Comparison of ENCODE assay signal across 8 cellular contexts in the genomic region with DNA sequence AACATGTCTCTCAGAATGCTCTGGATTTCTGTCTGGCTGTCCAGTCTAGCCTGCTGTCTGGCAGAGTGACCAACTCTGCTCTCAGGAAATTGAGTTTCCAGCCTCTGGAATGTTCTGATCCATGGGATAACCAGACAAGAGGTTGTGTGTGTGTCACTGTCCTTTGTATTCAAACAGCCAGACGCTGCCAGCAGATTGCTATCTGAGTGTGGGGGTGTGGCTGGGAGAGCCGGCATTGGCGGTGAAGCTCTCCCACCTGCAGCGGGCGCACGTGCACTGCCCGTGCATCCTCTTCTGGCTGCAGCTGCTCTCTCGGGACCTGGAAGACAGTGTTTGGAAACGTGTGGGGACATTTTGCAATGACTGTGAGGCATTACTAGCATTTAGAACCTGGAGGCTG. TPM values are rescaled to one million over a fixed set of nuclear protein-coding genes. Genes with fewer than 3 reads are reported as not detected.
DNase-seq lines count a peak whose midpoint lies in the region; ATAC-seq and TF ChIP-seq lines count a peak whose summit lies in the region.

No MANE protein-coding gene starts in this region.

- intact Hi-C loops in thyroid gland (cut with DNase I) = no loop called here

- H3K27me3 ChIP-seq in adipocyte (replicated peaks; ENCODE audit: control insufficient read depth, insufficient read depth, low read length) (peaks cover 29% of the 10 kb centered on the region), iPS DF 6.9 (ENCODE audit: control insufficient read depth, insufficient read depth, low read length) (no peaks in the 10 kb centered on the region), thyroid gland (no peaks in the 10 kb centered on the region)

- peak; percentile 74 for DNase-seq in SIG-M5 treated with dmso at 0.1 percent for 504 hours (lab: John Stamatoyannopoulos, UW; ENCODE audit: unreplicated experiment)
- no peak for DNase-seq in SIG-M5 (lab: John Stamatoyannopoulos, UW)
- peak; percentile 26 to 30 for DNase-seq in NCI-H1930 (lab: John Stamatoyannopoulos, UW)
- DNase-seq in adipocyte (ENCODE audit: low read depth) = peak; percentile 71
- DNase-seq in iPS DF 6.9 (ENCODE audit: low read depth, low spot score) = peak; percentile 33
- DNase-seq in thyroid gland = peak; percentile 84 to 88

- H3K36me3 ChIP-seq in adipocyte (ENCODE audit: control insufficient read depth, insufficient read depth, low read length, severe bottlenecking) = no peaks in the 10 kb centered on the region
- no peaks in the 10 kb centered on the region for H3K36me3 ChIP-seq in iPS DF 6.9 (ENCODE audit: control insufficient read depth, insufficient read depth, low read length)
- no peaks in the 10 kb centered on the region for H3K36me3 ChIP-seq in thyroid gland

- WGBS in iPS DF 6.9 (ENCODE audit: insufficient coverage, insufficient read length) = no CpG with 5 or more reads among the region's 9 CpGs
- WGBS in thyroid gland, 2 donors = 3 to 4% methylated on average over 8 to 9 of the region's 9 CpGs

- no peak overlapping the region for H3K27ac ChIP-seq in iPS DF 6.9 (ENCODE audit: low read length)
- peak overlapping the region in 2 of 3 donors; percentile 31 to 45 for H3K27ac ChIP-seq in thyroid gland

- H3K9me3 ChIP-seq in adipocyte (ENCODE audit: control insufficient read depth, low read length) (no peaks in the 10 kb centered on the region), iPS DF 6.9 (ENCODE audit: control insufficient read depth, insufficient read depth, low read length) (no peaks in the 10 kb centered on the region), thyroid gland (no peaks in the 10 kb centered on the region)

- no peak overlapping the region for H3K9ac ChIP-seq in adipocyte (ENCODE audit: low read length)

- TF ChIP-seq CTCF in thyroid gland (IDR thresholded peaks at IDR 0.05) = peak in 3 of 6 experiments; percentile 27 to 39 (median 28)

- no peak for TF ChIP-seq POLR2A in thyroid gland (IDR thresholded peaks at IDR 0.05)

- H3K4me1 ChIP-seq in adipocyte (ENCODE audit: control insufficient read depth, insufficient read depth, low read length) (peaks cover 27% of the 10 kb centered on the region), iPS DF 6.9 (ENCODE audit: control insufficient read depth, insufficient read depth, low read length) (peaks cover 2% of the 10 kb centered on the region; the same call in 1 of the 2 replicates), thyroid gland (peaks cover 7 to 55% of the 10 kb centered on the region in 2 donors)

- no peak overlapping the region for H3K4me3 ChIP-seq in adipocyte (ENCODE audit: low read length)
- H3K4me3 ChIP-seq in iPS DF 6.9 (ENCODE audit: low read length) = no peak overlapping the region
- no peak overlapping the region for H3K4me3 ChIP-seq in thyroid gland (replicated peaks in 1 of 3)

- ATAC-seq in HG03280 (IDR thresholded peaks at IDR 0.05; ENCODE audit: unreplicated experiment) (no peak), GM18517 (IDR thresholded peaks at IDR 0.05; ENCODE audit: unreplicated experiment) (no peak)

RNA-seq across cellular contexts. Expression of gene PKP1, which starts 26.1 kb away (rescaled TPM):
- under 1 TPM in 3 of 4 donors, not detected in 1; 0.11 to 0.94 (median 0.54) TPM for total RNA-seq in thyroid gland
